In genomic region chr18:73544032-73544431, GRCh38 we compare ENCODE assay signal across 18 cellular contexts.
A peak's percentile ranks its signal among the peaks of the same experiment; 100 is the strongest.
DNase-seq lines count a peak whose midpoint lies in the region; ATAC-seq lines count a peak whose summit lies in the region.
"Had no signal": no experiment of that assay in that cellular context is flagged by ENCODE, and none has a peak within 500 bp of the region (broad histone marks: within the 10 kb centered on the region; RNA-seq: fewer than 3 reads in every experiment).

No MANE protein-coding gene starts in this region.

- no peaks in the 10 kb centered on the region for H3K36me3 Mint-ChIP-seq in T-helper 17 cell (ENCODE audit: low read depth)
- H3K36me3 Mint-ChIP-seq: CD4-positive, CD25-positive, alpha-beta regulatory T cell; CD8-positive, alpha-beta memory T cell had no signal

- no peaks in the 10 kb centered on the region for H3K4me1 Mint-ChIP-seq in T-helper 17 cell
- H3K4me1 Mint-ChIP-seq: B cell; CD4-positive, CD25-positive, alpha-beta regulatory T cell; CD8-positive, alpha-beta memory T cell; H9 had no signal

- H3K27ac ChIP-seq in mesodermal cell (ENCODE audit: low read depth, low read length, severe bottlenecking), result peak overlapping the region; percentile 31
- H3K27ac ChIP-seq: BLaER1 treated with 17β-estradiol and CSF1 and Interleukin-3, amounts not matched to agents 10 nM and 100 nM had no signal

- no CpG with 5 or more reads among the region's 1 CpG for WGBS in mesodermal cell (ENCODE audit: insufficient coverage in 2 of 2), 2 experiments

- H3K4me1 ChIP-seq in mesodermal cell (ENCODE audit: control insufficient read depth, insufficient read depth, low read length, poor library complexity, severe bottlenecking), result no peaks in the 10 kb centered on the region
- H3K4me1 ChIP-seq: BLaER1 treated with 17β-estradiol and CSF1 and Interleukin-3, amounts not matched to agents 10 nM and 100 nM had no signal

- H3K9me3 ChIP-seq in mesodermal cell (ENCODE audit: control insufficient read depth, low read length) (no peaks in the 10 kb centered on the region), T-helper 17 cell (ENCODE audit: control insufficient read depth, low read length, poor library complexity, severe bottlenecking) (no peaks in the 10 kb centered on the region)
- H3K9me3 ChIP-seq: BLaER1 treated with 17β-estradiol and CSF1 and Interleukin-3, amounts not matched to agents 10 nM and 100 nM had no signal

- H3K36me3 ChIP-seq in mesodermal cell (ENCODE audit: control insufficient read depth, insufficient read depth, low read length), result no peaks in the 10 kb centered on the region
- H3K36me3 ChIP-seq: BLaER1 treated with 17β-estradiol and CSF1 and Interleukin-3, amounts not matched to agents 10 nM and 100 nM had no signal

- no peak overlapping the region for H3K27ac Mint-ChIP-seq in T-helper 17 cell
- H3K27ac Mint-ChIP-seq: B cell; CD4-positive, CD25-positive, alpha-beta regulatory T cell; CD8-positive, alpha-beta memory T cell; H9 had no signal

- no peaks in the 10 kb centered on the region for H3K27me3 Mint-ChIP-seq in T-helper 17 cell
- H3K27me3 Mint-ChIP-seq: B cell; CD4-positive, CD25-positive, alpha-beta regulatory T cell had no signal

- H3K4me3 Mint-ChIP-seq in T-helper 17 cell, result no peak overlapping the region
- H3K4me3 Mint-ChIP-seq: B cell; CD4-positive, CD25-positive, alpha-beta regulatory T cell; CD8-positive, alpha-beta memory T cell; H9 had no signal

- DNase-seq in NCI-H748 (lab: John Stamatoyannopoulos, UW; ENCODE audit: unreplicated experiment), result peak; percentile 37
- DNase-seq in NCI-H748 treated with DMSO at 0.1 percent for 48 hours (lab: John Stamatoyannopoulos, UW), result no peak
- peak; percentile 35 for DNase-seq in NCI-H146 treated with DMSO at 0.1 percent for 48 hours (lab: John Stamatoyannopoulos, UW; ENCODE audit: unreplicated experiment)
- DNase-seq in T-helper 17 cell, result no peak
- DNase-seq in D341Med (ENCODE audit: low spot score), result no peak
- no peak for DNase-seq in cerebellar cortex (ENCODE audit: low spot score)
- DNase-seq: CD4-positive, CD25-positive, alpha-beta regulatory T cell; CD8-positive, alpha-beta memory T cell; COR-L47; DMS79; GDM1; H9; KG1 had no signal

- ATAC-seq in T-helper 17 cell (no peak), HG03439 (IDR thresholded peaks at IDR 0.05; ENCODE audit: unreplicated experiment) (no peak)
- ATAC-seq: HepG2 had no signal

- H3K4me3 ChIP-seq in mesodermal cell (ENCODE audit: extremely low read depth, insufficient read depth, low read length, poor library complexity, severe bottlenecking), result no peak overlapping the region
- H3K4me3 ChIP-seq: BLaER1 treated with 17β-estradiol and CSF1 and Interleukin-3, amounts not matched to agents 10 nM and 100 nM had no signal

Comparison
In these comparisons a context has a peak if more than half of its experiments do, and no peak if none do; other contexts are left out.
1. DNase-seq: peak in NCI-H748 (single experiment) and NCI-H146 treated with DMSO at 0.1 percent for 48 hours (single experiment); none in NCI-H748 treated with DMSO at 0.1 percent for 48 hours (single experiment), T-helper 17 cell (0 of 3), D341Med (single experiment) and cerebellar cortex (single experiment).